15 cellular contexts compared by ENCODE assay signal in genomic region chr4:168723020-168723419, GRCh38.
DNase-seq lines count a peak whose midpoint lies in the region; ATAC-seq and TF ChIP-seq lines count a peak whose summit lies in the region.
"Had no signal": no experiment of that assay in that cellular context is flagged by ENCODE, and none has a peak within 500 bp of the region (broad histone marks: within the 10 kb centered on the region; RNA-seq: fewer than 3 reads in every experiment).

No MANE protein-coding gene starts in this region.

- H3K27me3 ChIP-seq in SJSA1 (replicated peaks): no peaks in the 10 kb centered on the region
- H3K27me3 ChIP-seq: upper lobe of left lung had no signal

- DNase-seq in T-helper 1 cell (no peak), SJSA1 (ENCODE audit: low read depth in 1 of 2, low spot score in 2 of 2) (no peak), fibroblast of pulmonary artery (ENCODE audit: low read depth) (peak; percentile 74), NCI-H2107 (lab: John Stamatoyannopoulos, UW) (no peak), NCI-H146 (lab: John Stamatoyannopoulos, UW) (no peak)
- DNase-seq: ACHN; activated CD4-positive, alpha-beta memory T cell treated with anti-CD3 and anti-CD28 coated beads for 36 hours; glutamatergic neuron; MM.1S; naive B cell; PC-9; upper lobe of left lung had no signal

- H3K4me3 Mint-ChIP-seq in T-helper 1 cell treated with Interleukin-12 subunit alpha and Interleukin-12 subunit beta and Interleukin-4 antibody, amounts not matched to agents 30 μg/mL and 1 μg/mL, for 36 hours: peak overlapping the region; percentile 19
- H3K4me3 Mint-ChIP-seq in stimulated activated memory B cell treated with anti-CD40 and anti-IgM and Interleukin-4, amounts not matched to agents 10 μg/mL and 1 μg/mL and 100 μg/mL, for 72 hours: no peak overlapping the region
- H3K4me3 Mint-ChIP-seq: activated CD4-positive, alpha-beta memory T cell treated with anti-CD3 and anti-CD28 coated beads for 36 hours had no signal

- no peaks in the 10 kb centered on the region for H3K9me3 ChIP-seq in SJSA1 (replicated peaks)

- H3K27ac ChIP-seq in SJSA1: peak overlapping the region; percentile 53
- H3K27ac ChIP-seq: PC-9 had no signal

- H3K4me1 ChIP-seq in SJSA1 (replicated peaks): peaks cover 33% of the 10 kb centered on the region

- H3K4me1 Mint-ChIP-seq in T-helper 1 cell treated with Interleukin-12 subunit alpha and Interleukin-12 subunit beta and Interleukin-4 antibody, amounts not matched to agents 30 μg/mL and 1 μg/mL, for 36 hours (ENCODE audit: low read depth): peaks cover 17% of the 10 kb centered on the region
- H3K4me1 Mint-ChIP-seq in stimulated activated memory B cell treated with anti-CD40 and anti-IgM and Interleukin-4, amounts not matched to agents 10 μg/mL and 1 μg/mL and 100 μg/mL, for 72 hours: peaks cover 11% of the 10 kb centered on the region

- TF ChIP-seq CTCF in fibroblast of pulmonary artery (IDR thresholded peaks at IDR 0.05; ENCODE audit: low read length, missing control alignments): no peak

- peaks cover 18% of the 10 kb centered on the region for H3K36me3 ChIP-seq in SJSA1
- H3K36me3 ChIP-seq: upper lobe of left lung had no signal

- H3K4me3 ChIP-seq in SJSA1 (no peak overlapping the region), fibroblast of pulmonary artery (replicated peaks; ENCODE audit: low read depth, low read length) (no peak overlapping the region)
- H3K4me3 ChIP-seq: PC-9, upper lobe of left lung had no signal

- peaks cover 2% of the 10 kb centered on the region for H3K36me3 Mint-ChIP-seq in T-helper 1 cell treated with Interleukin-12 subunit alpha and Interleukin-12 subunit beta and Interleukin-4 antibody, amounts not matched to agents 30 μg/mL and 1 μg/mL, for 36 hours (ENCODE audit: low read depth)
- no peaks in the 10 kb centered on the region for H3K36me3 Mint-ChIP-seq in stimulated activated memory B cell treated with anti-CD40 and anti-IgM and Interleukin-4, amounts not matched to agents 10 μg/mL and 1 μg/mL and 100 μg/mL, for 72 hours
- H3K36me3 Mint-ChIP-seq: activated CD4-positive, alpha-beta memory T cell treated with anti-CD3 and anti-CD28 coated beads for 36 hours had no signal

- peak; percentile 53 for ATAC-seq in stimulated activated memory B cell treated with anti-CD40 and anti-IgM and Interleukin-4, amounts not matched to agents 10 μg/mL and 1 μg/mL and 100 μg/mL, for 72 hours
- no peak for ATAC-seq in HG02970 (IDR thresholded peaks at IDR 0.05; ENCODE audit: low FRiP score, unreplicated experiment)

- H3K9me3 Mint-ChIP-seq in T-helper 1 cell treated with Interleukin-12 subunit alpha and Interleukin-12 subunit beta and Interleukin-4 antibody, amounts not matched to agents 30 μg/mL and 1 μg/mL, for 36 hours: peaks cover 12% of the 10 kb centered on the region
- H3K9me3 Mint-ChIP-seq in stimulated activated memory B cell treated with anti-CD40 and anti-IgM and Interleukin-4, amounts not matched to agents 10 μg/mL and 1 μg/mL and 100 μg/mL, for 72 hours: peaks cover 3% of the 10 kb centered on the region

- H3K27ac Mint-ChIP-seq in T-helper 1 cell treated with Interleukin-12 subunit alpha and Interleukin-12 subunit beta and Interleukin-4 antibody, amounts not matched to agents 30 μg/mL and 1 μg/mL, for 36 hours: no peak overlapping the region
- H3K27ac Mint-ChIP-seq in stimulated activated memory B cell treated with anti-CD40 and anti-IgM and Interleukin-4, amounts not matched to agents 10 μg/mL and 1 μg/mL and 100 μg/mL, for 72 hours: no peak overlapping the region
- H3K27ac Mint-ChIP-seq: activated CD4-positive, alpha-beta memory T cell treated with anti-CD3 and anti-CD28 coated beads for 36 hours had no signal

- H3K27me3 Mint-ChIP-seq in T-helper 1 cell treated with Interleukin-12 subunit alpha and Interleukin-12 subunit beta and Interleukin-4 antibody, amounts not matched to agents 30 μg/mL and 1 μg/mL, for 36 hours (ENCODE audit: low read depth): no peaks in the 10 kb centered on the region
- H3K27me3 Mint-ChIP-seq in stimulated activated memory B cell treated with anti-CD40 and anti-IgM and Interleukin-4, amounts not matched to agents 10 μg/mL and 1 μg/mL and 100 μg/mL, for 72 hours: peaks cover 34% of the 10 kb centered on the region
